Comparison of ENCODE assay signal across 19 cellular contexts in the genomic region with DNA sequence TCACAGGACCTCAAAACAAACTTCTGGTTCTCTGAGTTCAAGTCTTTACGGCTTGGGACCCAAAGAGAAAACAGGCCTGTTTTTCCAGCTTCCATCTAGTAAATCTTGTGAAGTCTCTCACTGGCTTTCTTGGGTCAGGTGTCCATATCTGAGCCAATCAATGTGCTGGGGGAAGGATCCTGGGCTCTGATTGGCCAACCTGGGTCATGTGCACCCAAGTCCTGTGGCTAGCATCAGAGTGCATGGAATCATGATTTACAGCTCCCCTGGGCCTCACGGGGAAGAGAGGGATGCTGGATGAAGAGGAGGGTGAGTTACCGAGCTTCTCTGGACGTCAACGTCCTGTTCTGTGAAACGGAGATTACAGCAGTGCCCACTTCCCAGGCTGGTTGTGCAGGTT. TPM values are rescaled to one million over a fixed set of nuclear protein-coding genes. Genes with fewer than 3 reads are reported as not detected.
DNase-seq lines count a peak whose midpoint lies in the region; ATAC-seq and TF ChIP-seq lines count a peak whose summit lies in the region.
"Had no signal": no experiment of that assay in that cellular context is flagged by ENCODE, and none has a peak within 500 bp of the region (broad histone marks: within the 10 kb centered on the region; RNA-seq: fewer than 3 reads in every experiment).

No MANE protein-coding gene starts in this region.

- H3K27ac ChIP-seq in RWPE2 (ENCODE audit: poor library complexity, severe bottlenecking) = no peak overlapping the region
- H3K27ac ChIP-seq: C4-2B, gastrocnemius medialis, SJSA1, stomach had no signal

- no peaks in the 10 kb centered on the region for H3K36me3 ChIP-seq in RWPE2 (ENCODE audit: low read depth)
- H3K36me3 ChIP-seq: gastrocnemius medialis, SJSA1, stomach had no signal

- peak; percentile 47 for DNase-seq in AG08396 (ENCODE audit: low spot score)
- DNase-seq in H4 (ENCODE audit: low spot score) = peak; percentile 54
- no peak for DNase-seq in RWPE2 (ENCODE audit: low spot score)
- peak; percentile 13 for DNase-seq in fibroblast of the aortic adventitia (ENCODE audit: low read depth)
- DNase-seq in left colon = no peak
- no peak for DNase-seq in activated effector memory CD4-positive, alpha-beta T cell treated with Interleukin-2 at 50 U/mL for 16 hours
- DNase-seq: activated T-cell treated with anti-CD3 and anti-CD28 coated beads, Interleukin-2, amount 50 U/mL, for 1 hour; amygdala; gastrocnemius medialis; kidney; NCI-H1048; NCI-H526 treated with DMSO at 0.1 percent for 48 hours; stomach had no signal

- no peaks in the 10 kb centered on the region for H3K4me1 ChIP-seq in RWPE2 (ENCODE audit: insufficient read depth, poor library complexity, severe bottlenecking)
- H3K4me1 ChIP-seq: gastrocnemius medialis, SJSA1 had no signal

- no peaks in the 10 kb centered on the region for H3K9me3 ChIP-seq in RWPE2 (ENCODE audit: severe bottlenecking)
- H3K9me3 ChIP-seq: gastrocnemius medialis, SJSA1, stomach had no signal

- no peaks in the 10 kb centered on the region for H3K27me3 ChIP-seq in RWPE2 (ENCODE audit: insufficient read depth, poor library complexity, severe bottlenecking)

- ATAC-seq in RWPE2 (ENCODE audit: low read depth) (peak; percentile 53; the same call in 2 of the 3 replicates), left colon (no peak), HG03378 (IDR thresholded peaks at IDR 0.05; ENCODE audit: unreplicated experiment) (no peak), HG02798 (IDR thresholded peaks at IDR 0.05; ENCODE audit: poor library complexity, unreplicated experiment) (no peak)
- ATAC-seq: activated CD4-positive, CD25-positive, alpha-beta regulatory T cell treated with anti-CD3 and anti-CD28 coated beads, Interleukin-2, amount 50 U/mL, for 24 hours; gastrocnemius medialis had no signal

- intact Hi-C loops in left colon (cut with DNase I, micrococcal nuclease) = no loop called here

- no peak overlapping the region for H3K4me3 ChIP-seq in RWPE2 (ENCODE audit: severe bottlenecking)
- no peak overlapping the region for H3K4me3 ChIP-seq in fibroblast of the aortic adventitia (ENCODE audit: low read depth, low read length)
- H3K4me3 ChIP-seq: gastrocnemius medialis, SJSA1, stomach had no signal

- no peak for TF ChIP-seq CTCF in RWPE2 (IDR thresholded peaks at IDR 0.05; ENCODE audit: poor library complexity, severe bottlenecking)
- no peak for TF ChIP-seq CTCF in fibroblast of the aortic adventitia (IDR thresholded peaks at IDR 0.05; ENCODE audit: insufficient read depth, low read length)

RNA-seq across cellular contexts. Expression of a gene that starts 19.4 kb away (rescaled TPM):
- 1.4 and 1.7 TPM in 2 replicates for total RNA-seq in H4 (2014; rRNA removed; shearing (Covaris generic))
- total RNA-seq in fibroblast of the aortic adventitia (ENCODE audit: low replicate concordance) (0.18 and 0.33 TPM in 2 replicates), left colon (10 to 100 TPM; 23.3 to 88.5 TPM)

RNA-seq across cellular contexts. Expression of a gene that starts 23.6 kb away (rescaled TPM):
- total RNA-seq in H4 (2014; rRNA removed; shearing (Covaris generic)) = not detected in 2 replicates
- total RNA-seq in fibroblast of the aortic adventitia (ENCODE audit: low replicate concordance) = not detected in 2 replicates
- not detected for total RNA-seq in left colon
- total RNA-seq: gastrocnemius medialis, kidney, renal cortical epithelial cell, SJSA1, stomach had no signal

Comparison
In these comparisons a context has a peak if more than half of its experiments do, and no peak if none do; other contexts are left out.
1. DNase-seq: peak in AG08396 (single experiment), H4 (single experiment) and fibroblast of the aortic adventitia (single experiment); none in RWPE2 (single experiment), left colon (0 of 2) and activated effector memory CD4-positive, alpha-beta T cell treated with Interleukin-2 at 50 U/mL for 16 hours (single experiment).